In genomic region chr17:50141750-50142119, GRCh38 we compare ENCODE assay signal across 19 cellular contexts. TPM values are rescaled to one million over a fixed set of nuclear protein-coding genes. Genes with fewer than 3 reads are reported as not detected.
DNase-seq lines count a peak whose midpoint lies in the region; ATAC-seq and TF ChIP-seq lines count a peak whose summit lies in the region.
"Had no signal": no experiment of that assay in that cellular context is flagged by ENCODE, and none has a peak within 500 bp of the region (broad histone marks: within the 10 kb centered on the region; RNA-seq: fewer than 3 reads in every experiment).

No MANE protein-coding gene starts in this region.

- CTCF ChIA-PET in activated CD4-positive, alpha-beta T cell treated with anti-CD3 and anti-CD28 coated beads, Interleukin-2, amount 10 ng/mL, durations not matched to agents 7 days and 5 days (lab: Charles Lee) = interaction anchor here (1.2 to 5.6 kb wide), 5 partner anchors 10 to 47 kb away, joined by 3 to 40 read pairs (median 9); partner anchors contain the start of genes PDK2 and PPP1R9B
- CTCF ChIA-PET in RWPE1 (lab: Yijun Ruan, JAX) = interaction anchor here (0.7 to 1.0 kb wide), 2 partner anchors 26 to 158 kb away, joined by 3 read pairs; no protein-coding TSS in a partner anchor

- H3K36me3 Mint-ChIP-seq in activated CD4-positive, alpha-beta T cell treated with anti-CD3 and anti-CD28 coated beads, Interleukin-2, amount 10 ng/mL, durations not matched to agents 7 days and 5 days (ENCODE audit: low read depth) = peaks cover 84% of the 10 kb centered on the region
- H3K36me3 Mint-ChIP-seq in activated naive CD8-positive, alpha-beta T cell treated with anti-CD3 and anti-CD28 coated beads, Interleukin-2, amount 50 U/mL, for 24 hours (ENCODE audit: low read depth) = peaks cover 63% of the 10 kb centered on the region
- H3K36me3 Mint-ChIP-seq in osteocyte (ENCODE audit: unreplicated experiment) = peaks cover 75% of the 10 kb centered on the region

- H3K9me3 Mint-ChIP-seq in activated CD4-positive, alpha-beta T cell treated with anti-CD3 and anti-CD28 coated beads, Interleukin-2, amount 10 ng/mL, durations not matched to agents 7 days and 5 days = no peaks in the 10 kb centered on the region
- no peaks in the 10 kb centered on the region for H3K9me3 Mint-ChIP-seq in activated naive CD8-positive, alpha-beta T cell treated with anti-CD3 and anti-CD28 coated beads, Interleukin-2, amount 50 U/mL, for 24 hours
- H3K9me3 Mint-ChIP-seq in osteocyte (ENCODE audit: unreplicated experiment) = no peaks in the 10 kb centered on the region

- peaks cover 80% of the 10 kb centered on the region for H3K4me1 Mint-ChIP-seq in activated CD4-positive, alpha-beta T cell treated with anti-CD3 and anti-CD28 coated beads, Interleukin-2, amount 10 ng/mL, durations not matched to agents 7 days and 5 days
- peaks cover 64% of the 10 kb centered on the region for H3K4me1 Mint-ChIP-seq in activated naive CD8-positive, alpha-beta T cell treated with anti-CD3 and anti-CD28 coated beads, Interleukin-2, amount 50 U/mL, for 24 hours
- peaks cover 37% of the 10 kb centered on the region for H3K4me1 Mint-ChIP-seq in osteocyte (ENCODE audit: unreplicated experiment)

- peak overlapping the region; percentile 98 for H3K27ac ChIP-seq in RWPE1
- H3K27ac ChIP-seq: right lobe of liver, SJSA1, tibial nerve had no signal

- H3K4me3 Mint-ChIP-seq in activated CD4-positive, alpha-beta T cell treated with anti-CD3 and anti-CD28 coated beads, Interleukin-2, amount 10 ng/mL, durations not matched to agents 7 days and 5 days = peak overlapping the region; percentile 55
- H3K4me3 Mint-ChIP-seq in activated naive CD8-positive, alpha-beta T cell treated with anti-CD3 and anti-CD28 coated beads, Interleukin-2, amount 50 U/mL, for 24 hours = no peak overlapping the region
- H3K4me3 Mint-ChIP-seq in osteocyte (ENCODE audit: unreplicated experiment) = no peak overlapping the region

- TF ChIP-seq CTCF in RWPE1 (conservative IDR thresholded peaks at IDR 0.05; ENCODE audit: low read depth) (no peak), osteocyte (IDR thresholded peaks at IDR 0.05) (no peak), GM10266 (IDR thresholded peaks at IDR 0.05; ENCODE audit: control insufficient read depth, insufficient read depth, low read depth, missing control alignments) (no peak)

- no peaks in the 10 kb centered on the region for H3K27me3 Mint-ChIP-seq in activated CD4-positive, alpha-beta T cell treated with anti-CD3 and anti-CD28 coated beads, Interleukin-2, amount 10 ng/mL, durations not matched to agents 7 days and 5 days
- H3K27me3 Mint-ChIP-seq in activated naive CD8-positive, alpha-beta T cell treated with anti-CD3 and anti-CD28 coated beads, Interleukin-2, amount 50 U/mL, for 24 hours = no peaks in the 10 kb centered on the region
- no peaks in the 10 kb centered on the region for H3K27me3 Mint-ChIP-seq in osteocyte (ENCODE audit: unreplicated experiment)

- peak overlapping the region; percentile 70 for H3K27ac Mint-ChIP-seq in activated CD4-positive, alpha-beta T cell treated with anti-CD3 and anti-CD28 coated beads, Interleukin-2, amount 10 ng/mL, durations not matched to agents 7 days and 5 days
- peak overlapping the region; percentile 55 for H3K27ac Mint-ChIP-seq in activated naive CD8-positive, alpha-beta T cell treated with anti-CD3 and anti-CD28 coated beads, Interleukin-2, amount 50 U/mL, for 24 hours
- H3K27ac Mint-ChIP-seq in osteocyte (ENCODE audit: unreplicated experiment) = peak overlapping the region; percentile 18

- no peak for ATAC-seq in activated naive CD8-positive, alpha-beta T cell treated with anti-CD3 and anti-CD28 coated beads, Interleukin-2, amount 50 U/mL, for 24 hours
- no peak for ATAC-seq in HG02571 (IDR thresholded peaks at IDR 0.05; ENCODE audit: unreplicated experiment)
- ATAC-seq: right lobe of liver had no signal

- POLR2A ChIA-PET in activated CD4-positive, alpha-beta T cell treated with anti-CD3 and anti-CD28 coated beads, Interleukin-2, amount 10 ng/mL, durations not matched to agents 7 days and 5 days (lab: Charles Lee) = no interaction called here
- POLR2A ChIA-PET in RWPE1 (lab: Yijun Ruan, JAX; ENCODE audit: low non-redundant PET) = no interaction called here

- no peak for DNase-seq in activated CD4-positive, alpha-beta T cell treated with anti-CD3 and anti-CD28 coated beads, Interleukin-2, amount 10 ng/mL, durations not matched to agents 7 days and 5 days
- no peak for DNase-seq in activated CD4-positive, alpha-beta T cell treated with anti-CD3 and anti-CD28 coated beads, Interleukin-2, amount 50 U/mL, for 1 hour
- DNase-seq in RWPE1 (ENCODE audit: low spot score) (no peak), osteocyte (ENCODE audit: extremely low spot score, unreplicated experiment) (no peak), mucosa of gallbladder (ENCODE audit: low spot score) (no peak), GM10266 (ENCODE audit: extremely low spot score) (no peak)
- no peak for DNase-seq in activated naive CD8-positive, alpha-beta T cell treated with anti-CD3 and anti-CD28 coated beads, Interleukin-2, amount 50 U/mL, for 24 hours
- DNase-seq: amygdala; H7; NCI-H1930; NCI-H510A; stimulated activated CD4-positive, alpha-beta T cell treated with anti-CD3 and anti-CD28 coated beads, Interleukin-1b, Interleukin-23, amount 100 ng/mL, for 48 hours had no signal

RNA-seq across cellular contexts. Expression of gene PPP1R9B, which starts 8.7 kb away (rescaled TPM):
- total RNA-seq in activated CD4-positive, alpha-beta T cell treated with anti-CD3 and anti-CD28 coated beads, Interleukin-2, amount 10 ng/mL, durations not matched to agents 7 days and 5 days = 100 to 1,000 TPM; 110 to 117 TPM
- 175 and 176 TPM in 2 replicates for total RNA-seq in osteocyte
- 61.5 TPM for total RNA-seq in mucosa of gallbladder

RNA-seq across cellular contexts. Expression of gene SAMD14, which starts 11.8 kb away (rescaled TPM):
- total RNA-seq in activated CD4-positive, alpha-beta T cell treated with anti-CD3 and anti-CD28 coated beads, Interleukin-2, amount 10 ng/mL, durations not matched to agents 7 days and 5 days = under 1 TPM; 0.07 to 0.23 TPM
- total RNA-seq in osteocyte (36.1 and 36.8 TPM in 2 replicates), mucosa of gallbladder (8.8 TPM)

RNA-seq across cellular contexts. Expression of gene SGCA, which starts 24.1 kb away (rescaled TPM):
- not detected for total RNA-seq in activated CD4-positive, alpha-beta T cell treated with anti-CD3 and anti-CD28 coated beads, Interleukin-2, amount 10 ng/mL, durations not matched to agents 7 days and 5 days
- total RNA-seq in osteocyte (12.0 and 13.0 TPM in 2 replicates), mucosa of gallbladder (23.5 TPM)
- total RNA-seq: endothelial cell of umbilical vein, frontal cortex, M059J had no signal

RNA-seq across cellular contexts. Expression of gene PDK2, which starts 46.6 kb away (rescaled TPM):
- 10 to 100 TPM; 29.4 to 31.3 TPM for total RNA-seq in activated CD4-positive, alpha-beta T cell treated with anti-CD3 and anti-CD28 coated beads, Interleukin-2, amount 10 ng/mL, durations not matched to agents 7 days and 5 days
- total RNA-seq in osteocyte = 66.2 and 67.0 TPM in 2 replicates
- 64.7 TPM for total RNA-seq in mucosa of gallbladder

RNA-seq across cellular contexts. Expression of gene COL1A1, which starts 59.7 kb away (rescaled TPM):
- total RNA-seq in activated CD4-positive, alpha-beta T cell treated with anti-CD3 and anti-CD28 coated beads, Interleukin-2, amount 10 ng/mL, durations not matched to agents 7 days and 5 days = under 1 TPM; 0.31 to 0.55 TPM
- total RNA-seq in osteocyte = 25,918 and 28,023 TPM in 2 replicates
- 421 TPM for total RNA-seq in mucosa of gallbladder

Comparison
In these comparisons a context has a peak if more than half of its experiments do, and no peak if none do; other contexts are left out.
1. H3K27ac Mint-ChIP-seq: peak in every context shown above with its lines; median percentile 70 in activated CD4-positive, alpha-beta T cell treated with anti-CD3 and anti-CD28 coated beads, Interleukin-2, amount 10 ng/mL, durations not matched to agents 7 days and 5 days; 55 in activated naive CD8-positive, alpha-beta T cell treated with anti-CD3 and anti-CD28 coated beads, Interleukin-2, amount 50 U/mL, for 24 hours; 18 in osteocyte.
2. RNA of gene SGCA, which starts 24.1 kb away (total RNA-seq): 23.5 TPM in mucosa of gallbladder (single experiment) and 12.0 to 13.0 TPM in osteocyte; not detected in activated CD4-positive, alpha-beta T cell treated with anti-CD3 and anti-CD28 coated beads, Interleukin-2, amount 10 ng/mL, durations not matched to agents 7 days and 5 days; every median in the first group is over 10 times any median in the second.